In genomic region chr6:31834367-31834703, GRCh38 we compare ENCODE assay signal across 8 cellular contexts. TPM values are rescaled to one million over a fixed set of nuclear protein-coding genes. Genes with fewer than 3 reads are reported as not detected.
DNase-seq lines count a peak whose midpoint lies in the region; ATAC-seq and TF ChIP-seq lines count a peak whose summit lies in the region.

No MANE protein-coding gene starts in this region.

- POLR2A ChIA-PET in PC-9 (lab: Charles Lee; ENCODE audit: unreplicated experiment): interaction anchor here (0.5 kb wide), 1 partner anchor 16 kb away, joined by 4 read pairs; no protein-coding TSS in a partner anchor

- peak overlapping the region; percentile 54 for H3K9ac ChIP-seq in parathyroid adenoma

- H3K4me2 ChIP-seq in PC-9 (peak overlapping the region; percentile 98), parathyroid adenoma (ENCODE audit: low read length) (peak overlapping the region; percentile 57)

- H2AFZ ChIP-seq in PC-9 (peak overlapping the region; percentile 74), parathyroid adenoma (peak overlapping the region; percentile 95)

- H3K27me3 ChIP-seq in PC-9 (ENCODE audit: insufficient read depth, low read depth) (no peaks in the 10 kb centered on the region), heart left ventricle (no peaks in the 10 kb centered on the region), parathyroid adenoma (ENCODE audit: control insufficient read depth, insufficient read depth, low read length) (no peaks in the 10 kb centered on the region)

- H3F3A ChIP-seq in PC-9 (ENCODE audit: insufficient read depth, low read depth): peaks cover 71% of the 10 kb centered on the region

- peaks cover 51% of the 10 kb centered on the region for H4K20me1 ChIP-seq in PC-9 (ENCODE audit: insufficient read depth)

- TF ChIP-seq CTCF in PC-9 (conservative IDR thresholded peaks at IDR 0.05) (no peak), heart left ventricle (IDR thresholded peaks at IDR 0.05) (no peak), parathyroid adenoma (IDR thresholded peaks at IDR 0.05) (no peak)

- H3K4me1 ChIP-seq in PC-9 (replicated peaks; ENCODE audit: insufficient read depth) (peaks cover 38% of the 10 kb centered on the region), heart left ventricle (peaks cover 4 to 71% (median 52%) of the 10 kb centered on the region in 12 donors), parathyroid adenoma (peaks cover 25% of the 10 kb centered on the region)

- CTCF ChIA-PET in PC-9 (lab: Charles Lee): interaction anchor here (0.7 kb wide), 1 partner anchor 64 kb away, joined by 4 read pairs; no protein-coding TSS in a partner anchor

- H3K79me2 ChIP-seq in PC-9 (ENCODE audit: low read depth) (peaks cover 95% of the 10 kb centered on the region), parathyroid adenoma (peaks cover 44% of the 10 kb centered on the region)

- peak overlapping the region; percentile 94 for H3K4me3 ChIP-seq in PC-9
- H3K4me3 ChIP-seq in heart left ventricle: peak overlapping the region; percentile 56 to 97 (median 86)
- peak overlapping the region; percentile 89 for H3K4me3 ChIP-seq in parathyroid adenoma (ENCODE audit: low read depth, low read length)

- no peaks in the 10 kb centered on the region for H3K9me2 ChIP-seq in PC-9 (ENCODE audit: insufficient read depth)

- peak; percentile 21 for ATAC-seq in GM18517 (IDR thresholded peaks at IDR 0.05; ENCODE audit: unreplicated experiment)
- ATAC-seq in heart left ventricle: peak; percentile 90 to 94 (median 90)
- ATAC-seq in GM19351 (IDR thresholded peaks at IDR 0.05; ENCODE audit: unreplicated experiment): no peak

- intact Hi-C loops in PC-9 (cut with micrococcal nuclease; ENCODE audit: unreplicated experiment) (loop anchor here (1.0 to 5.0 kb wide), 4 partner anchors 43 to 154 kb away; partner anchors contain the start of genes EHMT2 and SLC44A4), heart left ventricle (cut with DNase I) (loop anchor here (2.0 to 10.0 kb wide), 12 partner anchors 28 to 290 kb away; partner anchors contain the start of genes LY6G5C (in 5 of the 10), NEU1 (in 3 of the 10), ATP6V1G2 (in 2 of the 10) and CSNK2B (in 2 of the 10))

- peak; percentile 91 for DNase-seq in AG08395 (ENCODE audit: low spot score)
- DNase-seq in KG1 (lab: John Stamatoyannopoulos, UW): peak; percentile 88
- peak; percentile 71 to 80 for DNase-seq in PC-9
- peak; percentile 81 for DNase-seq in amniotic epithelial cell (ENCODE audit: low read depth)
- DNase-seq in heart left ventricle: peak; percentile 90 to 95 (median 92)

- peak; percentile 24 to 59 for TF ChIP-seq POLR2A in heart left ventricle (IDR thresholded peaks at IDR 0.05)

- H3K9me3 ChIP-seq in PC-9 (ENCODE audit: insufficient read depth, low read depth) (no peaks in the 10 kb centered on the region), heart left ventricle (no peaks in the 10 kb centered on the region), parathyroid adenoma (ENCODE audit: control insufficient read depth, low read length) (no peaks in the 10 kb centered on the region)

- BruUV-seq in PC-9 (replicated peaks; lab: Mats Ljungman, UMichigan): no TSS peak

- peaks cover 32% of the 10 kb centered on the region for H3K36me3 ChIP-seq in PC-9 (ENCODE audit: low read depth)
- peaks cover 0 to 35% (median 26%) of the 10 kb centered on the region in 9 donors for H3K36me3 ChIP-seq in heart left ventricle
- no peaks in the 10 kb centered on the region for H3K36me3 ChIP-seq in parathyroid adenoma (ENCODE audit: control insufficient read depth, insufficient read depth, low read length)

- 0 to 1% (median 0%) methylated on average over 26 to 28 of the region's 28 CpGs for WGBS in heart left ventricle, 4 donors

- H3K27ac ChIP-seq in PC-9 (peak overlapping the region; percentile 77), heart left ventricle (peak overlapping the region; percentile 83 to 99 (median 96)), parathyroid adenoma (peak overlapping the region; percentile 99)

RNA-seq across cellular contexts. Expression of gene HSPA1B, which starts 6.8 kb away (rescaled TPM):
- 334 and 340 TPM in 2 replicates for total RNA-seq in PC-9 (2021)
- total RNA-seq in heart left ventricle: 100 to 1,000 TPM; 120 to 306 (median 146) TPM
- 100 to 1,000 TPM in 1 of 2 donors, 10 to 100 TPM in 1; 35.2 to 149 TPM for polyA plus RNA-seq in heart left ventricle

RNA-seq across cellular contexts. Expression of gene HSPA1A, which starts 19.0 kb away (rescaled TPM):
- total RNA-seq in PC-9 (2021) (378 and 385 TPM in 2 replicates), heart left ventricle (100 to 1,000 TPM; 169 to 412 (median 197) TPM)
- polyA plus RNA-seq in heart left ventricle: 100 to 1,000 TPM; 157 to 179 TPM

RNA-seq across cellular contexts. Expression of gene HSPA1L, which starts 19.3 kb away (rescaled TPM):
- total RNA-seq in PC-9 (2021) (2.3 and 2.6 TPM in 2 replicates), heart left ventricle (1 to 10 TPM; 1.3 to 3.6 (median 1.8) TPM)
- 1 to 10 TPM in 1 of 2 donors, under 1 TPM in 1; 0.95 to 1.9 TPM for polyA plus RNA-seq in heart left ventricle

RNA-seq across cellular contexts. Expression of gene LSM2, which starts 27.6 kb away (rescaled TPM):
- 67.5 and 74.3 TPM in 2 replicates for total RNA-seq in PC-9 (2021)
- total RNA-seq in heart left ventricle: 10 to 100 TPM; 22.9 to 37.4 (median 25.9) TPM
- polyA plus RNA-seq in heart left ventricle: 10 to 100 TPM; 27.5 to 64.7 TPM

RNA-seq across cellular contexts. Expression of gene NEU1, which starts 28.3 kb away (rescaled TPM):
- total RNA-seq in PC-9 (2021): 23.1 and 23.4 TPM in 2 replicates
- 10 to 100 TPM; 18.7 to 39.5 (median 27.6) TPM for total RNA-seq in heart left ventricle
- polyA plus RNA-seq in heart left ventricle: 10 to 100 TPM; 19.1 to 63.1 TPM
